Comparison of ENCODE assay signal across 8 cellular contexts in genomic region chr15:51162865-51163762, GRCh38.
DNase-seq lines count a peak whose midpoint lies in the region; ATAC-seq and TF ChIP-seq lines count a peak whose summit lies in the region.

No MANE protein-coding gene starts in this region.

- H3K36me3 ChIP-seq in mucosa of descending colon (ENCODE audit: low read depth) = no peaks in the 10 kb centered on the region

- no peaks in the 10 kb centered on the region for H3K9me3 Mint-ChIP-seq in activated CD8-positive, alpha-beta memory T cell treated with anti-CD3 and anti-CD28 coated beads, Interleukin-2, amount 10 ng/mL, durations not matched to agents 7 days and 5 days (ENCODE audit: low read depth)

- DNase-seq in NK-92 treated with Interleukin-12 subunit alpha and Interleukin-12 subunit beta, amount 100 ng/mL, for 24 hours (lab: John Stamatoyannopoulos, UW) = peak; percentile 68
- DNase-seq in NK-92 (lab: John Stamatoyannopoulos, UW; ENCODE audit: unreplicated experiment) = no peak
- DNase-seq in NCI-H82 (lab: John Stamatoyannopoulos, UW) = peak; percentile 77
- peak; percentile 78 for DNase-seq in activated CD8-positive, alpha-beta memory T cell treated with anti-CD3 and anti-CD28 coated beads, Interleukin-2, amount 10 ng/mL, durations not matched to agents 7 days and 5 days
- DNase-seq in epidermal melanocyte (ENCODE audit: insufficient read length, low spot score) = peak; percentile 82
- peak in 2 of 3 donors; percentile 66 to 87 for DNase-seq in mucosa of descending colon
- peak; percentile 33 for DNase-seq in stimulated activated CD8-positive, alpha-beta memory T cell treated with anti-CD3 and anti-CD28 coated beads, Interleukin-4, amount 100 ng/mL, for 24 hours (ENCODE audit: low read depth)

- peaks cover 3% of the 10 kb centered on the region for H3K4me1 Mint-ChIP-seq in activated CD8-positive, alpha-beta memory T cell treated with anti-CD3 and anti-CD28 coated beads, Interleukin-2, amount 10 ng/mL, durations not matched to agents 7 days and 5 days

- ATAC-seq in HG03432 (IDR thresholded peaks at IDR 0.05; ENCODE audit: unreplicated experiment) (peak; percentile 78), mucosa of descending colon (peak; percentile 91)
- peak; percentile 93 for ATAC-seq in activated CD8-positive, alpha-beta memory T cell treated with anti-CD3 and anti-CD28 coated beads, Interleukin-2, amount 10 ng/mL, durations not matched to agents 7 days and 5 days

- no peak overlapping the region for H3K27ac Mint-ChIP-seq in activated CD8-positive, alpha-beta memory T cell treated with anti-CD3 and anti-CD28 coated beads, Interleukin-2, amount 10 ng/mL, durations not matched to agents 7 days and 5 days

- peaks cover 43% of the 10 kb centered on the region for H3K27me3 Mint-ChIP-seq in activated CD8-positive, alpha-beta memory T cell treated with anti-CD3 and anti-CD28 coated beads, Interleukin-2, amount 10 ng/mL, durations not matched to agents 7 days and 5 days

- no peak overlapping the region for H3K4me3 ChIP-seq in mucosa of descending colon

- H3K4me1 ChIP-seq in mucosa of descending colon (ENCODE audit: low read depth) = peaks cover 7% of the 10 kb centered on the region

- intact Hi-C loops in mucosa of descending colon (cut with DNase I, micrococcal nuclease) = loop anchor here in 1 of 2 donors (5.0 kb wide), 1 partner anchor 219 kb away; no protein-coding TSS in a partner anchor

- H3K9me3 ChIP-seq in mucosa of descending colon = no peaks in the 10 kb centered on the region

- no peak overlapping the region for H3K4me3 Mint-ChIP-seq in activated CD8-positive, alpha-beta memory T cell treated with anti-CD3 and anti-CD28 coated beads, Interleukin-2, amount 10 ng/mL, durations not matched to agents 7 days and 5 days

- H3K36me3 Mint-ChIP-seq in activated CD8-positive, alpha-beta memory T cell treated with anti-CD3 and anti-CD28 coated beads, Interleukin-2, amount 10 ng/mL, durations not matched to agents 7 days and 5 days = no peaks in the 10 kb centered on the region

- peak; percentile 93 for TF ChIP-seq CTCF in mucosa of descending colon (IDR thresholded peaks at IDR 0.05)

- CTCF ChIA-PET in activated CD8-positive, alpha-beta memory T cell treated with anti-CD3 and anti-CD28 coated beads, Interleukin-2, amount 10 ng/mL, durations not matched to agents 7 days and 5 days (lab: Charles Lee) = interaction anchor here (0.7 to 3.2 kb wide), 42 partner anchors 8 to 1729 kb away, joined by 3 to 34 read pairs (median 4); no protein-coding TSS in a partner anchor
